Comparison of ENCODE assay signal across 1 cellular context in the genomic region with DNA sequence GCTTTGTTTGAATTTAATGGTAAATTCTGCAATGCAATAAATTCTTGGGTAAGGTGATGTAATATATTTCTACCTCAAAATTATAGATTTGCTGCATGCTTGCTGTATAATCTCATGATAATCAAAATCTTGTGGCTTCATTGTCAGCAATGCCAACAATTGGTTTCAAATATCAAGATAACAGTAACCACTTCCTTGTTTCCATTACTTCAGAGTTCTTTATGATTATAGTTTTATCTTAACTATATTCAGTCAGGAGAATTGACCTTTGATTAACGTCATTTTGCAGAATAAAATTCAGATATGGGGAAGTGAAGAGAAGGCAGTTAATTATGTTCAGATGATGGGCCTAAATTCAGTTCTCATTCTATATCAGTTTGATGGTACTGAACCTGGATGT.
TF ChIP-seq lines count a peak whose summit lies in the region.

No MANE protein-coding gene starts in this region.

TF ChIP-seq in GM23338, 12 proteins besides CTCF, POLR2A, EP300 and RAD21 (continued from another document):
- TF ChIP-seq, protein P1, sequence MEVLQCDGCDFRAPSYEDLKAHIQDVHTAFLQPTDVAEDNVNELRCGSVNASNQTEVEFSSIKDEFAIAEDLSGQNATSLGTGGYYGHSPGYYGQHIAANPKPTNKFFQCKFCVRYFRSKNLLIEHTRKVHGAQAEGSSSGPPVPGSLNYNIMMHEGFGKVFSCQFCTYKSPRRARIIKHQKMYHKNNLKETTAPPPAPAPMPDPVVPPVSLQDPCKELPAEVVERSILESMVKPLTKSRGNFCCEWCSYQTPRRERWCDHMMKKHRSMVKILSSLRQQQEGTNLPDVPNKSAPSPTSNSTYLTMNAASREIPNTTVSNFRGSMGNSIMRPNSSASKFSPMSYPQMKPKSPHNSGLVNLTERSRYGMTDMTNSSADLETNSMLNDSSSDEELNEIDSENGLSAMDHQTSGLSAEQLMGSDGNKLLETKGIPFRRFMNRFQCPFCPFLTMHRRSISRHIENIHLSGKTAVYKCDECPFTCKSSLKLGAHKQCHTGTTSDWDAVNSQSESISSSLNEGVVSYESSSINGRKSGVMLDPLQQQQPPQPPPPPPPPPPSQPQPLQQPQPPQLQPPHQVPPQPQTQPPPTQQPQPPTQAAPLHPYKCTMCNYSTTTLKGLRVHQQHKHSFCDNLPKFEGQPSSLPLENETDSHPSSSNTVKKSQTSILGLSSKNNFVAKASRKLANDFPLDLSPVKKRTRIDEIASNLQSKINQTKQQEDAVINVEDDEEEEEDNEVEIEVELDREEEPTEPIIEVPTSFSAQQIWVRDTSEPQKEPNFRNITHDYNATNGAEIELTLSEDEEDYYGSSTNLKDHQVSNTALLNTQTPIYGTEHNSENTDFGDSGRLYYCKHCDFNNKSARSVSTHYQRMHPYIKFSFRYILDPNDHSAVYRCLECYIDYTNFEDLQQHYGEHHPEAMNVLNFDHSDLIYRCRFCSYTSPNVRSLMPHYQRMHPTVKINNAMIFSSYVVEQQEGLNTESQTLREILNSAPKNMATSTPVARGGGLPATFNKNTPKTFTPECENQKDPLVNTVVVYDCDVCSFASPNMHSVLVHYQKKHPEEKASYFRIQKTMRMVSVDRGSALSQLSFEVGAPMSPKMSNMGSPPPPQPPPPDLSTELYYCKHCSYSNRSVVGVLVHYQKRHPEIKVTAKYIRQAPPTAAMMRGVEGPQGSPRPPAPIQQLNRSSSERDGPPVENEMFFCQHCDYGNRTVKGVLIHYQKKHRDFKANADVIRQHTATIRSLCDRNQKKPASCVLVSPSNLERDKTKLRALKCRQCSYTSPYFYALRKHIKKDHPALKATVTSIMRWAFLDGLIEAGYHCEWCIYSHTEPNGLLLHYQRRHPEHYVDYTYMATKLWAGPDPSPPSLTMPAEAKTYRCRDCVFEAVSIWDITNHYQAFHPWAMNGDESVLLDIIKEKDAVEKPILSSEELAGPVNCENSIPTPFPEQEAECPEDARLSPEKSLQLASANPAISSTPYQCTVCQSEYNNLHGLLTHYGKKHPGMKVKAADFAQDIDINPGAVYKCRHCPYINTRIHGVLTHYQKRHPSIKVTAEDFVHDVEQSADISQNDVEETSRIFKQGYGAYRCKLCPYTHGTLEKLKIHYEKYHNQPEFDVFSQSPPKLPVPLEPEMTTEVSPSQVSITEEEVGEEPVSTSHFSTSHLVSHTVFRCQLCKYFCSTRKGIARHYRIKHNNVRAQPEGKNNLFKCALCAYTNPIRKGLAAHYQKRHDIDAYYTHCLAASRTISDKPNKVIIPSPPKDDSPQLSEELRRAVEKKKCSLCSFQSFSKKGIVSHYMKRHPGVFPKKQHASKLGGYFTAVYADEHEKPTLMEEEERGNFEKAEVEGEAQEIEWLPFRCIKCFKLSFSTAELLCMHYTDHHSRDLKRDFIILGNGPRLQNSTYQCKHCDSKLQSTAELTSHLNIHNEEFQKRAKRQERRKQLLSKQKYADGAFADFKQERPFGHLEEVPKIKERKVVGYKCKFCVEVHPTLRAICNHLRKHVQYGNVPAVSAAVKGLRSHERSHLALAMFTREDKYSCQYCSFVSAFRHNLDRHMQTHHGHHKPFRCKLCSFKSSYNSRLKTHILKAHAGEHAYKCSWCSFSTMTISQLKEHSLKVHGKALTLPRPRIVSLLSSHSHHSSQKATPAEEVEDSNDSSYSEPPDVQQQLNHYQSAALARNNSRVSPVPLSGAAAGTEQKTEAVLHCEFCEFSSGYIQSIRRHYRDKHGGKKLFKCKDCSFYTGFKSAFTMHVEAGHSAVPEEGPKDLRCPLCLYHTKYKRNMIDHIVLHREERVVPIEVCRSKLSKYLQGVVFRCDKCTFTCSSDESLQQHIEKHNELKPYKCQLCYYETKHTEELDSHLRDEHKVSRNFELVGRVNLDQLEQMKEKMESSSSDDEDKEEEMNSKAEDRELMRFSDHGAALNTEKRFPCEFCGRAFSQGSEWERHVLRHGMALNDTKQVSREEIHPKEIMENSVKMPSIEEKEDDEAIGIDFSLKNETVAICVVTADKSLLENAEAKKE (CRISPR knock-in tag; IDR thresholded peaks at IDR 0.05) = no peak
- no peak for TF ChIP-seq POLR2AphosphoS5 (IDR thresholded peaks at IDR 0.05; ENCODE audit: low read depth)
- TF ChIP-seq EZH2phosphoT487 (IDR thresholded peaks at IDR 0.05; ENCODE audit: unreplicated experiment) = no peak
- no peak for TF ChIP-seq STAT1 (IDR thresholded peaks at IDR 0.05; ENCODE audit: unreplicated experiment)
- no peak for TF ChIP-seq NANOG (IDR thresholded peaks at IDR 0.05; ENCODE audit: borderline replicate concordance)
